In genomic region chr13:101452519-101453485, GRCh38 we compare ENCODE assay signal across 8 cellular contexts. TPM values are rescaled to one million over a fixed set of nuclear protein-coding genes. Genes with fewer than 3 reads are reported as not detected.
DNase-seq lines count a peak whose midpoint lies in the region; ATAC-seq, FAIRE-seq and TF ChIP-seq lines count a peak whose summit lies in the region.

Gene ITGBL1 (plus strand): TSS chr13:101452675. CDS start chr13:101452834, 159 bp downstream.

- intact Hi-C loops in CD8-positive, alpha-beta T cell (cut with DNase I, micrococcal nuclease): no loop called here

- H3K27ac Mint-ChIP-seq in CD8-positive, alpha-beta T cell: no peak within 1 kb of the TSS

- no peak within 1 kb of the TSS for H3K27ac ChIP-seq in muscle layer of colon (ENCODE audit: low read depth, low read length)
- H3K27ac ChIP-seq in CD8-positive, alpha-beta T cell (ENCODE audit: low read depth, low read length): no peak within 1 kb of the TSS

- no peak within 1 kb of the TSS for H3K9ac ChIP-seq in muscle layer of colon (ENCODE audit: low read length)

- H3K27me3 Mint-ChIP-seq in CD8-positive, alpha-beta T cell (ENCODE audit: low read depth): peaks cover 37% of the 10 kb centered on the region

- H3K4me3 ChIP-seq in cardiac fibroblast (replicated peaks in 1 of 2; ENCODE audit: low read depth in 2 of 2, low read length in 2 of 2): peak within 1 kb of the TSS; percentile 40 to 55
- peak within 1 kb of the TSS; percentile 32 to 34 for H3K4me3 ChIP-seq in muscle layer of colon (ENCODE audit: low read depth in 1 of 2, low read length in 2 of 2)
- no peak within 1 kb of the TSS for H3K4me3 ChIP-seq in CD8-positive, alpha-beta T cell (ENCODE audit: low read depth, low read length)

- CTCF ChIA-PET in CD8-positive, alpha-beta T cell (lab: Charles Lee): no interaction called here

- no peak within 1 kb of the TSS for H3K4me3 Mint-ChIP-seq in CD8-positive, alpha-beta T cell

- H3K4me1 ChIP-seq in muscle layer of colon (ENCODE audit: insufficient read depth, low read length): no peaks in the 10 kb centered on the region
- H3K4me1 ChIP-seq in CD8-positive, alpha-beta T cell (ENCODE audit: insufficient read depth, low read length): no peaks in the 10 kb centered on the region

- ATAC-seq in GM19035 (IDR thresholded peaks at IDR 0.05; ENCODE audit: unreplicated experiment) (peak; percentile 88), HG03280 (IDR thresholded peaks at IDR 0.05; ENCODE audit: unreplicated experiment) (peak; percentile 86)
- ATAC-seq in CD8-positive, alpha-beta T cell: no peak

- no peak for TF ChIP-seq CTCF in cardiac fibroblast (IDR thresholded peaks at IDR 0.05; ENCODE audit: low read depth, low read length)
- TF ChIP-seq CTCF in CD8-positive, alpha-beta T cell (IDR thresholded peaks at IDR 0.05): no peak

- peaks cover 2% of the 10 kb centered on the region for H3K4me1 Mint-ChIP-seq in CD8-positive, alpha-beta T cell (ENCODE audit: low read depth)

- H3K27me3 ChIP-seq in muscle layer of colon (ENCODE audit: control insufficient read depth in 1 of 2, insufficient read depth in 2 of 2, low read length in 2 of 2): no peaks in the 10 kb centered on the region
- no peaks in the 10 kb centered on the region for H3K27me3 ChIP-seq in CD8-positive, alpha-beta T cell (ENCODE audit: insufficient read depth, low read length)

- no peaks in the 10 kb centered on the region for H3K36me3 ChIP-seq in muscle layer of colon (ENCODE audit: insufficient read depth, low read length)
- H3K36me3 ChIP-seq in CD8-positive, alpha-beta T cell (ENCODE audit: insufficient read depth, low read length): no peaks in the 10 kb centered on the region

- POLR2A ChIA-PET in CD8-positive, alpha-beta T cell (lab: Charles Lee): no interaction called here

- H3K9me3 Mint-ChIP-seq in CD8-positive, alpha-beta T cell: no peaks in the 10 kb centered on the region

- DNase-seq in cardiac fibroblast (ENCODE audit: low read depth in 2 of 2) (peak; percentile 7 to 39), NCI-H2081 (lab: John Stamatoyannopoulos, UW) (no peak), iPS-NIHi7 (ENCODE audit: extremely low spot score) (no peak)
- DNase-seq in CD8-positive, alpha-beta T cell: no peak

- peak; percentile 84 for FAIRE-seq in A204.1 (lab: Jason Lieb, UNC)

- H3K9me3 ChIP-seq in muscle layer of colon (ENCODE audit: low read length): no peaks in the 10 kb centered on the region
- H3K9me3 ChIP-seq in CD8-positive, alpha-beta T cell (ENCODE audit: low read length): no peaks in the 10 kb centered on the region

- no peaks in the 10 kb centered on the region for H3K36me3 Mint-ChIP-seq in CD8-positive, alpha-beta T cell

RNA-seq across cellular contexts. Expression of gene ITGBL1, which starts in this region (rescaled TPM):
- total RNA-seq in CD8-positive, alpha-beta T cell: not detected

Comparison
In these comparisons a context has a peak if more than half of its experiments do, and no peak if none do; other contexts are left out.
1. DNase-seq: peak in cardiac fibroblast (2 of 2); none in NCI-H2081 (0 of 2), CD8-positive, alpha-beta T cell (0 of 7) and iPS-NIHi7 (single experiment).